ENCODE assay signal across 1 cellular context in genomic region chr14:69651653-69652052, GRCh38.
TF ChIP-seq lines count a peak whose summit lies in the region.

No MANE protein-coding gene starts in this region.

TF ChIP-seq in HepG2, 621 proteins besides CTCF, POLR2A, EP300 and RAD21:
- TF ChIP-seq MTERF4 (CRISPR knock-in tag; IDR thresholded peaks at IDR 0.05): no peak
- TF ChIP-seq CAMTA2 (CRISPR knock-in tag; IDR thresholded peaks at IDR 0.05; ENCODE audit: borderline replicate concordance): no peak
- TF ChIP-seq ZNF577 (CRISPR knock-in tag; IDR thresholded peaks at IDR 0.05; ENCODE audit: borderline replicate concordance, low read depth): no peak
- 0 out of 2 replicates have a peak, but pooled peaks have one; percentile 19 for TF ChIP-seq HNF4A (CRISPR knock-in tag; IDR thresholded peaks at IDR 0.05)
- no peak for TF ChIP-seq ZNF44 (CRISPR knock-in tag; IDR thresholded peaks at IDR 0.05)
- TF ChIP-seq KDM6A (CRISPR knock-in tag; IDR thresholded peaks at IDR 0.05; ENCODE audit: low read depth): no peak
- 0 out of 2 replicates have a peak, but pooled peaks have one; percentile 22 for TF ChIP-seq TBX2 (CRISPR knock-in tag; IDR thresholded peaks at IDR 0.05; ENCODE audit: borderline replicate concordance)
